In genomic region chr19:40791349-40791748, GRCh38 we compare ENCODE assay signal across 22 cellular contexts. TPM values are rescaled to one million over a fixed set of nuclear protein-coding genes. Genes with fewer than 3 reads are reported as not detected.
A peak's percentile ranks its signal among the peaks of the same experiment; 100 is the strongest.
DNase-seq lines count a peak whose midpoint lies in the region; ATAC-seq and TF ChIP-seq lines count a peak whose summit lies in the region.
"Had no signal": no experiment of that assay in that cellular context is flagged by ENCODE, and none has a peak within 500 bp of the region (broad histone marks: within the 10 kb centered on the region; RNA-seq: fewer than 3 reads in every experiment).

No MANE protein-coding gene starts in this region.

- WGBS in transverse colon (ENCODE audit: low coverage in 1 of 2), 2 donors = 29 to 86% methylated on average over 1 to 7 of the region's 7 CpGs
- 74 to 96% (median 86%) methylated on average over 7 of the region's 7 CpGs for WGBS in stomach, 5 donors

- H3K4me1 Mint-ChIP-seq in activated naive CD8-positive, alpha-beta T cell (ENCODE audit: low read depth) = peaks cover 22% of the 10 kb centered on the region
- H3K4me1 Mint-ChIP-seq in activated naive CD8-positive, alpha-beta T cell treated with anti-CD3 and anti-CD28 coated beads, Interleukin-2, amount 50 U/mL, for 24 hours = peaks cover 25% of the 10 kb centered on the region
- peaks cover 6 to 21% (median 13%) of the 10 kb centered on the region in 4 donors for H3K4me1 Mint-ChIP-seq in naive thymus-derived CD8-positive, alpha-beta T cell
- H3K4me1 Mint-ChIP-seq: GM23338, mesothelial cell of epicardium had no signal

- H3K27me3 ChIP-seq in transverse colon (no peaks in the 10 kb centered on the region), stomach (no peaks in the 10 kb centered on the region)
- H3K27me3 ChIP-seq: heart right ventricle, pancreas had no signal

- no peaks in the 10 kb centered on the region for H3K9me3 Mint-ChIP-seq in activated naive CD8-positive, alpha-beta T cell (ENCODE audit: low read depth)
- H3K9me3 Mint-ChIP-seq in activated naive CD8-positive, alpha-beta T cell treated with anti-CD3 and anti-CD28 coated beads, Interleukin-2, amount 50 U/mL, for 24 hours = no peaks in the 10 kb centered on the region
- H3K9me3 Mint-ChIP-seq in naive thymus-derived CD8-positive, alpha-beta T cell = no peaks in the 10 kb centered on the region
- H3K9me3 Mint-ChIP-seq: GM23338, mesothelial cell of epicardium had no signal

- peak overlapping the region; percentile 23 for H3K27ac ChIP-seq in cingulate gyrus (ENCODE audit: low read depth, low read length)
- peak overlapping the region; percentile 81 to 84 (median 83) for H3K27ac ChIP-seq in transverse colon
- H3K27ac ChIP-seq in stomach = peak overlapping the region in 1 of 5 donors; percentile 9
- H3K27ac ChIP-seq: heart right ventricle, pancreas had no signal

- H3K36me3 ChIP-seq in transverse colon (peaks cover 0 to 8% (median 0%) of the 10 kb centered on the region in 4 donors), stomach (peaks cover 5 to 66% (median 63%) of the 10 kb centered on the region in 4 donors)
- H3K36me3 ChIP-seq: pancreas had no signal

- peaks cover 5% of the 10 kb centered on the region for H3K36me3 Mint-ChIP-seq in activated naive CD8-positive, alpha-beta T cell
- H3K36me3 Mint-ChIP-seq in activated naive CD8-positive, alpha-beta T cell treated with anti-CD3 and anti-CD28 coated beads, Interleukin-2, amount 50 U/mL, for 24 hours (ENCODE audit: low read depth) = peaks cover 16% of the 10 kb centered on the region
- peaks cover 0 to 47% (median 11%) of the 10 kb centered on the region in 3 donors for H3K36me3 Mint-ChIP-seq in naive thymus-derived CD8-positive, alpha-beta T cell

- H3K4me3 ChIP-seq in transverse colon (no peak overlapping the region), stomach (no peak overlapping the region)
- H3K4me3 ChIP-seq: GM23338, heart right ventricle, pancreas had no signal

- H3K27me3 Mint-ChIP-seq in activated naive CD8-positive, alpha-beta T cell = no peaks in the 10 kb centered on the region
- no peaks in the 10 kb centered on the region for H3K27me3 Mint-ChIP-seq in activated naive CD8-positive, alpha-beta T cell treated with anti-CD3 and anti-CD28 coated beads, Interleukin-2, amount 50 U/mL, for 24 hours
- no peaks in the 10 kb centered on the region for H3K27me3 Mint-ChIP-seq in naive thymus-derived CD8-positive, alpha-beta T cell

- H3K4me1 ChIP-seq in transverse colon (peaks cover 0 to 23% (median 16%) of the 10 kb centered on the region in 4 donors), stomach (peaks cover 0 to 6% (median 0%) of the 10 kb centered on the region in 4 donors)
- H3K4me1 ChIP-seq: heart right ventricle, pancreas had no signal

- ATAC-seq in activated naive CD8-positive, alpha-beta T cell treated with anti-CD3 and anti-CD28 coated beads, Interleukin-2, amount 50 U/mL, for 24 hours = no peak
- no peak for ATAC-seq in naive thymus-derived CD8-positive, alpha-beta T cell
- ATAC-seq in GM21786 (IDR thresholded peaks at IDR 0.05; ENCODE audit: unreplicated experiment) = no peak
- ATAC-seq: GM23338, heart right ventricle, pancreas, SK-N-SH treated with all-trans-retinoic acid at 6 μM for 48 hours had no signal

- TF ChIP-seq CTCF in transverse colon (IDR thresholded peaks at IDR 0.05) = no peak
- TF ChIP-seq CTCF in stomach (IDR thresholded peaks at IDR 0.05) = no peak

- H3K27ac Mint-ChIP-seq in activated naive CD8-positive, alpha-beta T cell = peak overlapping the region; percentile 64
- H3K27ac Mint-ChIP-seq in activated naive CD8-positive, alpha-beta T cell treated with anti-CD3 and anti-CD28 coated beads, Interleukin-2, amount 50 U/mL, for 24 hours = no peak overlapping the region
- peak overlapping the region in 6 of 10 donors; percentile 38 to 76 (median 62) for H3K27ac Mint-ChIP-seq in naive thymus-derived CD8-positive, alpha-beta T cell
- H3K27ac Mint-ChIP-seq: GM23338, mesothelial cell of epicardium had no signal

- H3K4me3 Mint-ChIP-seq in activated naive CD8-positive, alpha-beta T cell = no peak overlapping the region
- no peak overlapping the region for H3K4me3 Mint-ChIP-seq in activated naive CD8-positive, alpha-beta T cell treated with anti-CD3 and anti-CD28 coated beads, Interleukin-2, amount 50 U/mL, for 24 hours
- no peak overlapping the region for H3K4me3 Mint-ChIP-seq in naive thymus-derived CD8-positive, alpha-beta T cell
- H3K4me3 Mint-ChIP-seq: GM23338, mesothelial cell of epicardium had no signal

- TF ChIP-seq EP300 in transverse colon (IDR thresholded peaks at IDR 0.05; ENCODE audit: low read depth) (no peak), stomach (IDR thresholded peaks at IDR 0.05) (no peak)

- no peak for TF ChIP-seq POLR2A in transverse colon (IDR thresholded peaks at IDR 0.05)
- no peak for TF ChIP-seq POLR2A in stomach (IDR thresholded peaks at IDR 0.05)

- H3K9me3 ChIP-seq in transverse colon (no peaks in the 10 kb centered on the region), stomach (no peaks in the 10 kb centered on the region)
- H3K9me3 ChIP-seq: heart right ventricle, pancreas had no signal

- POLR2A ChIA-PET in naive thymus-derived CD8-positive, alpha-beta T cell (lab: Charles Lee) = interaction anchor here (0.6 to 2.5 kb wide), 2 partner anchors 13 to 147 kb away, joined by 5 to 15 read pairs; partner anchors contain the start of gene RAB4B

- no peak for DNase-seq in activated naive CD8-positive, alpha-beta T cell treated with anti-CD3 and anti-CD28 coated beads, Interleukin-2, amount 50 U/mL, for 24 hours
- DNase-seq in naive thymus-derived CD8-positive, alpha-beta T cell = no peak
- no peak for DNase-seq in transverse colon
- no peak for DNase-seq in stomach
- DNase-seq in NCI-H748 treated with DMSO at 0.1 percent for 48 hours (lab: John Stamatoyannopoulos, UW) = no peak
- DNase-seq: activated CD4-positive, alpha-beta T cell treated with anti-CD3 and anti-CD28 coated beads for 48 hours; activated naive CD4-positive, alpha-beta T cell treated with Interleukin-2 at 50 U/mL for 16 hours; activated T-cell treated with anti-CD3 and anti-CD28 coated beads for 4 hours; effector CD8-positive, alpha-beta T cell; heart right ventricle; MV-4-11; NCI-H774; pancreas; stimulated activated CD4-positive, alpha-beta T cell treated with anti-CD3 and anti-CD28 coated beads, Interleukin-4, amount 100 ng/mL, for 4 hours; stimulated activated CD8-positive, alpha-beta memory T cell treated with anti-CD3 and anti-CD28 coated beads, Interleukin-4, amount 100 ng/mL, for 48 hours had no signal

- intact Hi-C loops in transverse colon (cut with DNase I; ENCODE audit: low total_unique reads) = no loop called here
- intact Hi-C loops in stomach (cut with DNase I; ENCODE audit: low total_unique reads) = no loop called here

- in situ Hi-C loops in transverse colon (cut with MboI; ENCODE audit: low pct_ligation_motif_present in 1 of 4, low pct_unique_long_range_greater_than_20kb in 1 of 4, low sequenced_read_pairs in 3 of 4) = no loop called here

RNA-seq across cellular contexts. Expression of gene EGLN2, which starts 7.6 kb away (rescaled TPM):
- 100 to 1,000 TPM; 233 to 243 TPM for total RNA-seq in naive thymus-derived CD8-positive, alpha-beta T cell
- polyA plus RNA-seq in naive thymus-derived CD8-positive, alpha-beta T cell = 100 to 1,000 TPM; 104 to 214 (median 153) TPM
- total RNA-seq in transverse colon (100 to 1,000 TPM; 102 to 123 (median 115) TPM), stomach (100 to 1,000 TPM in 1 of 5 donors, 10 to 100 TPM in 4; 30.0 to 115 (median 71.2) TPM)
- polyA plus RNA-seq in stomach = 10 to 100 TPM; 69.8 to 73.9 (median 71.7) TPM

RNA-seq across cellular contexts. Expression of gene RAB4B, which starts 13.3 kb away (rescaled TPM):
- 10 to 100 TPM; 47.3 to 48.6 TPM for total RNA-seq in naive thymus-derived CD8-positive, alpha-beta T cell
- polyA plus RNA-seq in naive thymus-derived CD8-positive, alpha-beta T cell = 10 to 100 TPM; 76.4 to 87.2 (median 87.1) TPM
- total RNA-seq in transverse colon = 10 to 100 TPM; 25.9 to 84.2 (median 68.1) TPM
- 10 to 100 TPM in 4 of 5 donors, not detected in 1; 10.3 to 47.8 (median 28.9) TPM for total RNA-seq in stomach
- 10 to 100 TPM; 31.6 to 53.7 (median 39.2) TPM for polyA plus RNA-seq in stomach

RNA-seq across cellular contexts. Expression of gene MIA, which starts 16.0 kb away (rescaled TPM):
- total RNA-seq in naive thymus-derived CD8-positive, alpha-beta T cell = 1 to 10 TPM in 1 of 2 experiments, not detected in 1; 2.2 TPM
- polyA plus RNA-seq in naive thymus-derived CD8-positive, alpha-beta T cell = not detected
- total RNA-seq in transverse colon (10 to 100 TPM in 1 of 4 donors, 1 to 10 TPM in 1, not detected in 2; 5.7 to 23.3 TPM), stomach (1 to 10 TPM in 2 of 5 donors, not detected in 3; 2.9 to 8.1 TPM)
- 10 to 100 TPM in 1 of 3 donors, 1 to 10 TPM in 1, not detected in 1; 2.8 to 10.1 TPM for polyA plus RNA-seq in stomach
- total RNA-seq: GM23338, ureter had no signal
- polyA plus RNA-seq: GM23338 had no signal

RNA-seq across cellular contexts. Expression of gene SNRPA, which starts 40.3 kb away (rescaled TPM):
- 10 to 100 TPM; 64.1 to 68.2 TPM for total RNA-seq in naive thymus-derived CD8-positive, alpha-beta T cell
- 10 to 100 TPM; 45.9 to 62.3 (median 60.4) TPM for polyA plus RNA-seq in naive thymus-derived CD8-positive, alpha-beta T cell
- total RNA-seq in transverse colon = 10 to 100 TPM; 45.1 to 85.3 (median 65.6) TPM
- total RNA-seq in stomach = 100 to 1,000 TPM in 2 of 5 donors, 10 to 100 TPM in 2, 1 to 10 TPM in 1; 4.9 to 258 (median 46.0) TPM
- 10 to 100 TPM; 33.1 to 74.6 (median 71.6) TPM for polyA plus RNA-seq in stomach

RNA-seq across cellular contexts. Expression of gene ACTMAP, which starts 41.1 kb away (rescaled TPM):
- total RNA-seq in naive thymus-derived CD8-positive, alpha-beta T cell = 1 to 10 TPM; 7.0 to 7.1 TPM
- 1 to 10 TPM; 2.5 to 4.6 (median 3.4) TPM for polyA plus RNA-seq in naive thymus-derived CD8-positive, alpha-beta T cell
- total RNA-seq in transverse colon (10 to 100 TPM in 2 of 4 donors, 1 to 10 TPM in 2; 8.3 to 29.1 (median 12.1) TPM), stomach (10 to 100 TPM in 2 of 5 donors, 1 to 10 TPM in 2, under 1 TPM in 1; 0.73 to 24.6 (median 8.2) TPM)
- 1 to 10 TPM; 5.5 to 9.7 (median 8.2) TPM for polyA plus RNA-seq in stomach
